1 cellular context compared by ENCODE assay signal in genomic region chr6:27019651-27020552, GRCh38.
TF ChIP-seq lines count a peak whose summit lies in the region.

No MANE protein-coding gene starts in this region.

TF ChIP-seq in GM12878, 131 proteins besides CTCF, POLR2A, EP300 and RAD21 (continued from another document):
- TF ChIP-seq MEF2B (IDR thresholded peaks at IDR 0.05; ENCODE audit: partially characterized antibody, poor library complexity, severe bottlenecking) (no peak), ATF2 (IDR thresholded peaks at IDR 0.05; ENCODE audit: low read length) (no peak), EZH2 (IDR thresholded peaks at IDR 0.05; ENCODE audit: borderline replicate concordance, control insufficient read depth, low read depth, low read length) (no peak), MYC (IDR thresholded peaks at IDR 0.05; ENCODE audit: insufficient read depth, insufficient read length, insufficient replicate concordance, low read length, severe bottlenecking) (no peak), FOXK2 (IDR thresholded peaks at IDR 0.05) (no peak), KDM1A (IDR thresholded peaks at IDR 0.05; ENCODE audit: borderline replicate concordance) (no peak), GATAD2B (conservative IDR thresholded peaks at IDR 0.05; ENCODE audit: low read depth) (no peak; the same call in none of the 2 replicates), RELA (IDR thresholded peaks at IDR 0.05; ENCODE audit: borderline replicate concordance, partially characterized antibody) (no peak), IKZF2 (IDR thresholded peaks at IDR 0.05) (peak; percentile 79 to 81), HDGF (IDR thresholded peaks at IDR 0.05) (no peak), NFYA (IDR thresholded peaks at IDR 0.05; ENCODE audit: borderline replicate concordance, low read depth, low read length) (no peak), SREBF1 (IDR thresholded peaks at IDR 0.05; ENCODE audit: low read length) (no peak), SMC3 (IDR thresholded peaks at IDR 0.05; ENCODE audit: borderline replicate concordance, low read length) (no peak), RBBP5 (conservative IDR thresholded peaks at IDR 0.05) (no peak), STAT3 (IDR thresholded peaks at IDR 0.05; ENCODE audit: low read depth, low read length) (no peak), HSF1 (IDR thresholded peaks at IDR 0.05; ENCODE audit: low read depth, low read length) (no peak), RCOR1 (conservative IDR thresholded peaks at IDR 0.05; ENCODE audit: low read depth, low read length) (no peak), MLLT1 (IDR thresholded peaks at IDR 0.05) (no peak), RB1 (IDR thresholded peaks at IDR 0.05; ENCODE audit: borderline replicate concordance) (no peak), ZNF384 (IDR thresholded peaks at IDR 0.05; ENCODE audit: borderline replicate concordance, low read depth, low read length) (no peak), ZSCAN29 (IDR thresholded peaks at IDR 0.05) (no peak), BRCA1 (IDR thresholded peaks at IDR 0.05; ENCODE audit: low read depth, low read length) (no peak), NFXL1 (IDR thresholded peaks at IDR 0.05; ENCODE audit: borderline replicate concordance) (no peak), SIX5 (IDR thresholded peaks at IDR 0.05; ENCODE audit: low read depth, low read length, severe bottlenecking) (no peak), TARDBP (IDR thresholded peaks at IDR 0.05; ENCODE audit: borderline replicate concordance) (peak; percentile 71), ATF7 (IDR thresholded peaks at IDR 0.05; ENCODE audit: low read depth) (0 out of 2 replicates have a peak, but pooled peaks have one; percentile 22), BMI1 (IDR thresholded peaks at IDR 0.05; ENCODE audit: borderline replicate concordance) (no peak), TAF1 (IDR thresholded peaks at IDR 0.05; ENCODE audit: borderline replicate concordance, low read depth, low read length) (peak; percentile 72), YY1 (IDR thresholded peaks at IDR 0.05; ENCODE audit: low read depth, low read length) (no peak; the same call in 1 of the 2 replicates), BACH1 (IDR thresholded peaks at IDR 0.05; ENCODE audit: borderline replicate concordance) (no peak), CHD1 (IDR thresholded peaks at IDR 0.05; ENCODE audit: low read depth, low read length) (no peak), NBN (IDR thresholded peaks at IDR 0.05) (0 out of 2 replicates have a peak, but pooled peaks have one; percentile 22), SMAD1 (IDR thresholded peaks at IDR 0.05; ENCODE audit: low read depth, partially characterized antibody) (no peak), FOS (IDR thresholded peaks at IDR 0.05; ENCODE audit: borderline replicate concordance, extremely low read depth, insufficient read length) (no peak), TBL1XR1 (IDR thresholded peaks at IDR 0.05; ENCODE audit: low read depth, low read length) (no peak), REST (IDR thresholded peaks at IDR 0.05; ENCODE audit: low read depth, low read length) (no peak), WRNIP1 (IDR thresholded peaks at IDR 0.05; ENCODE audit: borderline replicate concordance, low read depth, low read length) (no peak), JUNB (IDR thresholded peaks at IDR 0.05) (no peak), IRF4 (IDR thresholded peaks at IDR 0.05; ENCODE audit: low read depth, low read length) (no peak), SRF (IDR thresholded peaks at IDR 0.05; ENCODE audit: low read depth in 2 of 2, low read length in 2 of 2) (peak; percentile 73 to 92), TCF12 (IDR thresholded peaks at IDR 0.05; ENCODE audit: low read depth, low read length) (peak; percentile 47; the same call in 1 of the 2 replicates), TCF3 (IDR thresholded peaks at IDR 0.05; ENCODE audit: borderline replicate concordance, insufficient read depth, low read depth, low read length) (no peak), ZBTB11 (CRISPR knock-in tag; IDR thresholded peaks at IDR 0.05) (peak; percentile 35), CBFB (IDR thresholded peaks at IDR 0.05; ENCODE audit: low read depth) (peak; percentile 68; the same call in 1 of the 2 replicates), PAX8 (IDR thresholded peaks at IDR 0.05) (no peak), ASH2L (IDR thresholded peaks at IDR 0.05; ENCODE audit: borderline replicate concordance, low read depth) (peak; percentile 34; the same call in 1 of the 2 replicates), ZNF24 (IDR thresholded peaks at IDR 0.05) (peak; percentile 71; the same call in 1 of the 2 replicates), BCLAF1 (IDR thresholded peaks at IDR 0.05) (no peak), SUZ12 (IDR thresholded peaks at IDR 0.05; ENCODE audit: unreplicated experiment) (no peak), RELB (IDR thresholded peaks at IDR 0.05; ENCODE audit: low read depth) (peak; percentile 57; the same call in 1 of the 2 replicates), POLR2AphosphoS5 (IDR thresholded peaks at IDR 0.05; ENCODE audit: low read length) (peak; percentile 73)
TF ChIP-seq in GM12878: peak in this region for 40.
